ENCODE assay signal across 12 cellular contexts in the genomic region with DNA sequence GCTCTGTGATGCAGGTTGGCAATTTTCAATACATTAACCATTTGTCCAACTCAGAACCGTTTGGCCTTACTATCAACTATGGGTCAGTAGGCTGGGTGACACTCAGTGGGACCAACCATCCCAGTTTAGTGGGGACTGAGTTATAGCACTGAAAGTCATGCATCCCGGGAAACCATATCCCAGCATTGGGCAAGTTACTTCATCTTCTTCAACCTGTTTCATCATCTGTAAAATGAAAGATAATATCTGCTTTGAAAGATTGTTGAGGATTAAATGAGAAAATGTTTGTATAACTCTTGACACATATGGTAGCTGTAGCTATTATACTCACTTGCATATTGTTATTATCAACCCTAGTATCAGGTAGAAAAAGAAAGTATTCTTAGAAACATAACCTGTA. TPM values are rescaled to one million over a fixed set of nuclear protein-coding genes. Genes with fewer than 3 reads are reported as not detected.
DNase-seq lines count a peak whose midpoint lies in the region; ATAC-seq lines count a peak whose summit lies in the region.
"Had no signal": no experiment of that assay in that cellular context is flagged by ENCODE, and none has a peak within 500 bp of the region (broad histone marks: within the 10 kb centered on the region; RNA-seq: fewer than 3 reads in every experiment).

No MANE protein-coding gene starts in this region.

- no peaks in the 10 kb centered on the region for H3K27me3 Mint-ChIP-seq in activated CD4-positive, alpha-beta T cell treated with anti-CD3 and anti-CD28 coated beads, Interleukin-2, amount 10 ng/mL, durations not matched to agents 7 days and 5 days
- H3K27me3 Mint-ChIP-seq in T-helper 17 cell: no peaks in the 10 kb centered on the region
- H3K27me3 Mint-ChIP-seq in effector memory CD8-positive, alpha-beta T cell: no peaks in the 10 kb centered on the region
- no peaks in the 10 kb centered on the region for H3K27me3 Mint-ChIP-seq in stimulated activated naive CD8-positive, alpha-beta T cell treated with anti-CD3 and anti-CD28 coated beads, Interleukin-15, amount 100 ng/mL, for 72 hours

- peaks cover 87% of the 10 kb centered on the region for H3K4me1 Mint-ChIP-seq in activated CD4-positive, alpha-beta T cell treated with anti-CD3 and anti-CD28 coated beads, Interleukin-2, amount 10 ng/mL, durations not matched to agents 7 days and 5 days
- H3K4me1 Mint-ChIP-seq in T-helper 17 cell: peaks cover 67% of the 10 kb centered on the region
- H3K4me1 Mint-ChIP-seq in effector memory CD8-positive, alpha-beta T cell (ENCODE audit: low read depth in 2 of 2): peaks cover 68 to 89% of the 10 kb centered on the region in 2 donors
- H3K4me1 Mint-ChIP-seq in stimulated activated naive CD8-positive, alpha-beta T cell treated with anti-CD3 and anti-CD28 coated beads, Interleukin-15, amount 100 ng/mL, for 72 hours: peaks cover 97% of the 10 kb centered on the region

- peak overlapping the region; percentile 94 for H3K27ac Mint-ChIP-seq in activated CD4-positive, alpha-beta T cell treated with anti-CD3 and anti-CD28 coated beads, Interleukin-2, amount 10 ng/mL, durations not matched to agents 7 days and 5 days
- H3K27ac Mint-ChIP-seq in T-helper 17 cell: peak overlapping the region; percentile 97
- H3K27ac Mint-ChIP-seq in effector memory CD8-positive, alpha-beta T cell: peak overlapping the region; percentile 93 to 97
- H3K27ac Mint-ChIP-seq in stimulated activated naive CD8-positive, alpha-beta T cell treated with anti-CD3 and anti-CD28 coated beads, Interleukin-15, amount 100 ng/mL, for 72 hours: peak overlapping the region; percentile 98

- H3K9me3 Mint-ChIP-seq in activated CD4-positive, alpha-beta T cell treated with anti-CD3 and anti-CD28 coated beads, Interleukin-2, amount 10 ng/mL, durations not matched to agents 7 days and 5 days: no peaks in the 10 kb centered on the region
- H3K9me3 Mint-ChIP-seq in effector memory CD8-positive, alpha-beta T cell: no peaks in the 10 kb centered on the region
- peaks cover 0 to 1% of the 10 kb centered on the region in 2 donors for H3K9me3 Mint-ChIP-seq in stimulated activated naive CD8-positive, alpha-beta T cell treated with anti-CD3 and anti-CD28 coated beads, Interleukin-15, amount 100 ng/mL, for 72 hours

- H3K4me3 Mint-ChIP-seq in activated CD4-positive, alpha-beta T cell treated with anti-CD3 and anti-CD28 coated beads, Interleukin-2, amount 10 ng/mL, durations not matched to agents 7 days and 5 days: peak overlapping the region; percentile 62
- H3K4me3 Mint-ChIP-seq in T-helper 17 cell: peak overlapping the region; percentile 84
- peak overlapping the region; percentile 68 to 86 for H3K4me3 Mint-ChIP-seq in effector memory CD8-positive, alpha-beta T cell
- H3K4me3 Mint-ChIP-seq in stimulated activated naive CD8-positive, alpha-beta T cell treated with anti-CD3 and anti-CD28 coated beads, Interleukin-15, amount 100 ng/mL, for 72 hours: peak overlapping the region; percentile 82 to 83

- peaks cover 44% of the 10 kb centered on the region for H3K36me3 Mint-ChIP-seq in activated CD4-positive, alpha-beta T cell treated with anti-CD3 and anti-CD28 coated beads, Interleukin-2, amount 10 ng/mL, durations not matched to agents 7 days and 5 days (ENCODE audit: low read depth)
- peaks cover 2% of the 10 kb centered on the region for H3K36me3 Mint-ChIP-seq in T-helper 17 cell (ENCODE audit: low read depth)
- peaks cover 28% of the 10 kb centered on the region for H3K36me3 Mint-ChIP-seq in effector memory CD8-positive, alpha-beta T cell (ENCODE audit: insufficient read depth)

- H3K9me3 ChIP-seq in T-helper 17 cell (ENCODE audit: control insufficient read depth, low read length, poor library complexity, severe bottlenecking): no peaks in the 10 kb centered on the region
- H3K9me3 ChIP-seq: A549 had no signal

- CTCF ChIA-PET in activated CD4-positive, alpha-beta T cell treated with anti-CD3 and anti-CD28 coated beads, Interleukin-2, amount 10 ng/mL, durations not matched to agents 7 days and 5 days (lab: Charles Lee): no interaction called here

- ATAC-seq in T-helper 17 cell (no peak), GM19395 (IDR thresholded peaks at IDR 0.05; ENCODE audit: unreplicated experiment) (no peak)
- ATAC-seq in effector memory CD8-positive, alpha-beta T cell (replicated peaks): no peak
- ATAC-seq in stimulated activated naive CD8-positive, alpha-beta T cell treated with anti-CD3 and anti-CD28 coated beads, Interleukin-15, amount 100 ng/mL, for 72 hours: no peak
- ATAC-seq: A549, left ventricle myocardium superior had no signal

- POLR2A ChIA-PET in activated CD4-positive, alpha-beta T cell treated with anti-CD3 and anti-CD28 coated beads, Interleukin-2, amount 10 ng/mL, durations not matched to agents 7 days and 5 days (lab: Charles Lee): no interaction called here

- DNase-seq in activated CD4-positive, alpha-beta T cell treated with anti-CD3 and anti-CD28 coated beads, Interleukin-2, amount 10 ng/mL, durations not matched to agents 7 days and 5 days: no peak
- no peak for DNase-seq in activated CD4-positive, alpha-beta T cell treated with anti-CD3 and anti-CD28 coated beads for 4 hours
- DNase-seq in T-helper 17 cell: no peak
- no peak for DNase-seq in effector memory CD8-positive, alpha-beta T cell
- DNase-seq in stimulated activated naive CD8-positive, alpha-beta T cell treated with anti-CD3 and anti-CD28 coated beads, Interleukin-15, amount 100 ng/mL, for 72 hours: no peak
- no peak for DNase-seq in AG20443 (ENCODE audit: low spot score)
- DNase-seq in iPS-NIHi7 (ENCODE audit: extremely low spot score): no peak
- DNase-seq: left ventricle myocardium superior, NCI-H2081 treated with DMSO at 0.1 percent for 48 hours, Right ventricle myocardium superior had no signal

RNA-seq across cellular contexts. Expression of gene RAB27A, which starts 11.9 kb away (rescaled TPM):
- total RNA-seq in activated CD4-positive, alpha-beta T cell treated with anti-CD3 and anti-CD28 coated beads, Interleukin-2, amount 10 ng/mL, durations not matched to agents 7 days and 5 days: 10 to 100 TPM; 63.4 to 65.8 TPM
- total RNA-seq in T-helper 17 cell: 10 to 100 TPM; 27.1 to 31.4 TPM

RNA-seq across cellular contexts. Expression of gene PIGBOS1, which starts 41.2 kb away (rescaled TPM):
- 10 to 100 TPM; 11.0 to 11.4 TPM for total RNA-seq in activated CD4-positive, alpha-beta T cell treated with anti-CD3 and anti-CD28 coated beads, Interleukin-2, amount 10 ng/mL, durations not matched to agents 7 days and 5 days
- 1 to 10 TPM; 6.1 to 9.0 TPM for total RNA-seq in T-helper 17 cell

RNA-seq across cellular contexts. Expression of gene PIGB, which starts 41.3 kb away (rescaled TPM):
- 10 to 100 TPM; 22.2 to 23.4 TPM for total RNA-seq in activated CD4-positive, alpha-beta T cell treated with anti-CD3 and anti-CD28 coated beads, Interleukin-2, amount 10 ng/mL, durations not matched to agents 7 days and 5 days
- total RNA-seq in T-helper 17 cell: 10 to 100 TPM; 23.2 to 24.5 TPM
